Comparison of ENCODE assay signal across 10 cellular contexts in the genomic region with DNA sequence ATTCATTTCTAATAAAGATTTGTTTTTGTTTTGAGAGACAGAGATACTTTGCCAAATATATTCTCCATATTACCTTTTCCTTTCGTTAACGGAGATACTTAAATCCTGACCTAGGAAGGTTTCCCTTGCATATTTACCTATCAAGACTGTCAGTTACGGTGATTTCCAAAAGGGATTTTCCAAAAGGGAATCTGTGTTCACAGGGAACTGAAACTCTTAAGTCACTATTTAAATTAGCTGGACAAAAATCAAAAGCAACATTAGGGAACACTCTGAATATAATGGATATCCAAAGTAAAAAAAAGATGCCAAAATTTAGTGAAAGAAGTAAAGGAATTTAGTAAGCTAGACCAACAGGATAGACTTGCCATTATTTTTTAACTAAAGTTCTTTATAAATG. TPM values are rescaled to one million over a fixed set of nuclear protein-coding genes. Genes with fewer than 3 reads are reported as not detected.
A peak's percentile ranks its signal among the peaks of the same experiment; 100 is the strongest.
DNase-seq lines count a peak whose midpoint lies in the region; ATAC-seq and TF ChIP-seq lines count a peak whose summit lies in the region.
"Had no signal": no experiment of that assay in that cellular context is flagged by ENCODE, and none has a peak within 500 bp of the region (broad histone marks: within the 10 kb centered on the region; RNA-seq: fewer than 3 reads in every experiment).

No MANE protein-coding gene starts in this region.

- H3K9me3 Mint-ChIP-seq in Caco-2 (ENCODE audit: unreplicated experiment) = no peaks in the 10 kb centered on the region

- H3K36me3 ChIP-seq in Caco-2 (ENCODE audit: control insufficient read depth, insufficient read depth, low read length) (no peaks in the 10 kb centered on the region), Panc1 (ENCODE audit: control insufficient read depth, insufficient read depth, low read length) (peaks cover 3% of the 10 kb centered on the region), fibroblast of lung (ENCODE audit: control insufficient read depth, insufficient read depth, low read length) (no peaks in the 10 kb centered on the region), prostate gland (no peaks in the 10 kb centered on the region)

- no peak overlapping the region for H3K27ac Mint-ChIP-seq in Caco-2 (ENCODE audit: unreplicated experiment)

- no peaks in the 10 kb centered on the region for H4K20me1 ChIP-seq in fibroblast of lung (ENCODE audit: control insufficient read depth, extremely low read depth, insufficient read depth, low read length)

- H3K27ac ChIP-seq in Panc1 (ENCODE audit: low read length) (no peak overlapping the region), fibroblast of lung (ENCODE audit: insufficient read depth, low read length) (peak overlapping the region; percentile 97), prostate gland (peak overlapping the region; percentile 91 to 98)

- H3K9me3 ChIP-seq in Caco-2 (no peaks in the 10 kb centered on the region), Panc1 (ENCODE audit: control insufficient read depth, insufficient read depth, low read depth, low read length) (no peaks in the 10 kb centered on the region), fibroblast of lung (ENCODE audit: control insufficient read depth, insufficient read depth, low read depth, low read length) (no peaks in the 10 kb centered on the region), prostate gland (no peaks in the 10 kb centered on the region)

- no peaks in the 10 kb centered on the region for H3K27me3 Mint-ChIP-seq in Caco-2 (ENCODE audit: insufficient read depth, unreplicated experiment)

- H3K36me3 Mint-ChIP-seq in Caco-2 (ENCODE audit: insufficient read depth, unreplicated experiment) = peaks cover 11% of the 10 kb centered on the region

- TF ChIP-seq CTCF in Caco-2 (IDR thresholded peaks at IDR 0.05; ENCODE audit: insufficient read depth in 1 of 2, low read depth in 1 of 2, low read length in 1 of 2, severe bottlenecking in 1 of 2, unreplicated experiment in 1 of 2) (no peak), Panc1 (IDR thresholded peaks at IDR 0.05) (no peak), fibroblast of lung (conservative IDR thresholded peaks at IDR 0.05 in 1 of 2, IDR thresholded peaks at IDR 0.05 in 1 of 2; ENCODE audit: low read depth in 1 of 2, low read length in 2 of 2) (no peak), prostate gland (IDR thresholded peaks at IDR 0.05) (no peak)

- peaks cover 7% of the 10 kb centered on the region for H3K4me1 Mint-ChIP-seq in Caco-2 (ENCODE audit: low read depth, unreplicated experiment)

- H3K4me3 ChIP-seq in Caco-2 (ENCODE audit: low read depth, low read length) (no peak overlapping the region), Panc1 (ENCODE audit: low read depth in 2 of 2, low read length in 2 of 2) (peak overlapping the region in 1 of 2 experiments; percentile 88; a peak in 1 of 4 replicates), fibroblast of lung (replicated peaks in 1 of 4; ENCODE audit: control extremely low read depth in 1 of 4, insufficient read depth in 1 of 4, low read depth in 3 of 4, low read length in 4 of 4) (peak overlapping the region; percentile 94 to 97 (median 95)), prostate gland (peak overlapping the region; percentile 78 to 95)

- H3K4me2 ChIP-seq in fibroblast of lung (ENCODE audit: extremely low read depth, insufficient read depth, low read length) = peak overlapping the region; percentile 85

- no peak overlapping the region for H2AFZ ChIP-seq in fibroblast of lung (ENCODE audit: low read length)

- in situ Hi-C loops in Panc1 (cut with HindIII; ENCODE audit: low pct_unique_long_range_greater_than_20kb, low sequenced_read_pairs) = no loop called here

- H3K4me3 Mint-ChIP-seq in Caco-2 (ENCODE audit: unreplicated experiment) = peak overlapping the region; percentile 75

- intact Hi-C loops in Caco-2 (cut with micrococcal nuclease; ENCODE audit: unreplicated experiment) = no loop called here
- intact Hi-C loops in Panc1 (cut with micrococcal nuclease; ENCODE audit: unreplicated experiment) = no loop called here
- intact Hi-C loops in prostate gland (cut with DNase I) = no loop called here

- no peak for DNase-seq in Caco-2
- no peak for DNase-seq in Panc1 (ENCODE audit: low read depth, low spot score)
- DNase-seq in fibroblast of lung (ENCODE audit: low read depth in 2 of 2) = no peak
- DNase-seq in prostate gland (ENCODE audit: low spot score) = no peak
- no peak for DNase-seq in SW 1271 (lab: John Stamatoyannopoulos, UW)
- no peak for DNase-seq in NCI-H1694 (lab: John Stamatoyannopoulos, UW)
- no peak for DNase-seq in NCI-H146 (lab: John Stamatoyannopoulos, UW)
- DNase-seq: NCI-H774, occipital lobe had no signal

- no TSS peak for BruUV-seq in Caco-2 (replicated peaks; lab: Mats Ljungman, UMichigan)
- TSS peak; percentile 59 for BruUV-seq in Panc1 (replicated peaks; lab: Mats Ljungman, UMichigan)

- H3K79me2 ChIP-seq in fibroblast of lung (ENCODE audit: control insufficient read depth, insufficient read depth, low read length) = peaks cover 95% of the 10 kb centered on the region

- POLR2A ChIA-PET in Caco-2 (lab: Charles Lee) (no interaction called here), Panc1 (lab: Charles Lee) (no interaction called here)

- CTCF ChIA-PET in Caco-2 (lab: Charles Lee) = no interaction called here
- CTCF ChIA-PET in Panc1 (lab: Charles Lee) = interaction anchor here (0.5 kb wide), 1 partner anchor 12 kb away, joined by 3 read pairs; no protein-coding TSS in a partner anchor

- no peak for TF ChIP-seq POLR2A in prostate gland (IDR thresholded peaks at IDR 0.05)

- 11% methylated on average over 3 of the region's 3 CpGs for WGBS in prostate gland

- H3K27me3 ChIP-seq in Caco-2 (replicated peaks; ENCODE audit: control insufficient read depth, insufficient read depth, low read length) (no peaks in the 10 kb centered on the region), Panc1 (ENCODE audit: control insufficient read depth, insufficient read depth, low read length) (no peaks in the 10 kb centered on the region), fibroblast of lung (ENCODE audit: control insufficient read depth, insufficient read depth, low read length) (no peaks in the 10 kb centered on the region), prostate gland (replicated peaks; ENCODE audit: insufficient read depth) (no peaks in the 10 kb centered on the region)

- ATAC-seq in Panc1 (no peak), GM21390 (IDR thresholded peaks at IDR 0.05; ENCODE audit: unreplicated experiment) (no peak)

- H3K9ac ChIP-seq in fibroblast of lung (ENCODE audit: insufficient read depth, low read length) = no peak overlapping the region

- peaks cover 21% of the 10 kb centered on the region for H3K4me1 ChIP-seq in Caco-2
- peaks cover 19% of the 10 kb centered on the region; the same call in 1 of the 2 replicates for H3K4me1 ChIP-seq in Panc1 (ENCODE audit: control insufficient read depth, insufficient read depth, low read length)
- peaks cover 10% of the 10 kb centered on the region for H3K4me1 ChIP-seq in fibroblast of lung (ENCODE audit: control insufficient read depth, extremely low read depth, insufficient read depth, low read length)
- peaks cover 9% of the 10 kb centered on the region for H3K4me1 ChIP-seq in prostate gland (replicated peaks)

RNA-seq across cellular contexts. Expression of gene LRRFIP2, which starts 0.6 kb away (rescaled TPM):
- total RNA-seq in Caco-2 (2022) = 37.8 and 47.1 TPM in 2 replicates
- total RNA-seq in Panc1 (2021; ENCODE audit: unreplicated experiment) = 32.3 TPM
- polyA plus RNA-seq in Panc1 (2012; ENCODE audit: insufficient read length) = 14.9 TPM
- 75.8 and 149 TPM in 2 replicates for total RNA-seq in fibroblast of lung
- 80.5 and 83.7 TPM in 2 replicates for polyA plus RNA-seq in fibroblast of lung
- polyA plus RNA-seq in fibroblast of lung (2012) = 62.8 and 63.5 TPM in 2 replicates
- polyA minus RNA-seq in fibroblast of lung (ENCODE audit: low replicate concordance) = 6.7 and 11.2 TPM in 2 replicates
- total RNA-seq in prostate gland = 100 to 1,000 TPM; 102 to 134 TPM
